1 cellular context compared by ENCODE assay signal in genomic region chr10:69018613-69019012, GRCh38.
TF ChIP-seq lines count a peak whose summit lies in the region.

No MANE protein-coding gene starts in this region.

TF ChIP-seq in SK-N-SH treated with all-trans-retinoic acid at 6 μM for 48 hours, 23 proteins besides CTCF, POLR2A, EP300 and RAD21 (continued from another document):
- TF ChIP-seq CSRNP3 (CRISPR knock-in tag; IDR thresholded peaks at IDR 0.05), result no peak
- TF ChIP-seq BACH2 (CRISPR knock-in tag; IDR thresholded peaks at IDR 0.05; ENCODE audit: borderline replicate concordance), result no peak
- no peak for TF ChIP-seq ZNF70 (CRISPR knock-in tag; IDR thresholded peaks at IDR 0.05)
- TF ChIP-seq ZFP3 (CRISPR knock-in tag; IDR thresholded peaks at IDR 0.05), result no peak
- no peak for TF ChIP-seq PPARA (CRISPR knock-in tag; IDR thresholded peaks at IDR 0.05; ENCODE audit: borderline replicate concordance)
- no peak for TF ChIP-seq ZFP30 (CRISPR knock-in tag; IDR thresholded peaks at IDR 0.05)
- TF ChIP-seq, protein P1, sequence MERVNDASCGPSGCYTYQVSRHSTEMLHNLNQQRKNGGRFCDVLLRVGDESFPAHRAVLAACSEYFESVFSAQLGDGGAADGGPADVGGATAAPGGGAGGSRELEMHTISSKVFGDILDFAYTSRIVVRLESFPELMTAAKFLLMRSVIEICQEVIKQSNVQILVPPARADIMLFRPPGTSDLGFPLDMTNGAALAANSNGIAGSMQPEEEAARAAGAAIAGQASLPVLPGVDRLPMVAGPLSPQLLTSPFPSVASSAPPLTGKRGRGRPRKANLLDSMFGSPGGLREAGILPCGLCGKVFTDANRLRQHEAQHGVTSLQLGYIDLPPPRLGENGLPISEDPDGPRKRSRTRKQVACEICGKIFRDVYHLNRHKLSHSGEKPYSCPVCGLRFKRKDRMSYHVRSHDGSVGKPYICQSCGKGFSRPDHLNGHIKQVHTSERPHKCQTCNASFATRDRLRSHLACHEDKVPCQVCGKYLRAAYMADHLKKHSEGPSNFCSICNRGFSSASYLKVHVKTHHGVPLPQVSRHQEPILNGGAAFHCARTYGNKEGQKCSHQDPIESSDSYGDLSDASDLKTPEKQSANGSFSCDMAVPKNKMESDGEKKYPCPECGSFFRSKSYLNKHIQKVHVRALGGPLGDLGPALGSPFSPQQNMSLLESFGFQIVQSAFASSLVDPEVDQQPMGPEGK (CRISPR knock-in tag; IDR thresholded peaks at IDR 0.05; ENCODE audit: borderline replicate concordance), result no peak
- TF ChIP-seq TOX (CRISPR knock-in tag; IDR thresholded peaks at IDR 0.05; ENCODE audit: borderline replicate concordance), result no peak
- TF ChIP-seq ARNTL (CRISPR knock-in tag; IDR thresholded peaks at IDR 0.05; ENCODE audit: borderline replicate concordance, low read depth), result no peak
- TF ChIP-seq ISL1 (CRISPR knock-in tag; IDR thresholded peaks at IDR 0.05), result no peak
TF ChIP-seq in SK-N-SH treated with all-trans-retinoic acid at 6 μM for 48 hours: peak in this region for 0.
